In genomic region chr1:158724442-158724841, GRCh38 we compare ENCODE assay signal across 8 cellular contexts. TPM values are rescaled to one million over a fixed set of nuclear protein-coding genes. Genes with fewer than 3 reads are reported as not detected.
"Had no signal": no experiment of that assay in that cellular context is flagged by ENCODE, and none has a peak within 500 bp of the region (broad histone marks: within the 10 kb centered on the region; RNA-seq: fewer than 3 reads in every experiment).

No MANE protein-coding gene starts in this region.

- H3K4me3 Mint-ChIP-seq: GM23338 had no signal

- H2AFZ ChIP-seq: GM23338 had no signal

- H3K4me1 Mint-ChIP-seq: GM23338 had no signal

- H3K9me3 Mint-ChIP-seq: GM23338 had no signal

- DNase-seq: H7, HCEC 1CT, IMR-90, KBM-7 had no signal

- H3K4me3 ChIP-seq: GM23338 had no signal

- H3K27ac Mint-ChIP-seq: GM23338 had no signal

- FAIRE-seq: HTR-8/SVneo had no signal

- H3K4me2 ChIP-seq: GM23338 had no signal

RNA-seq across cellular contexts. Expression of gene OR6K3, which starts 3.9 kb away (rescaled TPM):
- total RNA-seq: GM23338, H4, H7, HT-29, IMR-90 had no signal
- polyA plus RNA-seq: GM23338, IMR-90 had no signal

RNA-seq across cellular contexts. Expression of gene OR6K2, which starts 24.0 kb away (rescaled TPM):
- total RNA-seq: GM23338, H4, H7, HT-29, IMR-90 had no signal
- polyA plus RNA-seq: GM23338, IMR-90 had no signal

RNA-seq across cellular contexts. Expression of gene OR6K6, which starts 30.1 kb away (rescaled TPM):
- total RNA-seq: GM23338, H4, H7, HT-29, IMR-90 had no signal
- polyA plus RNA-seq: GM23338, IMR-90 had no signal

RNA-seq across cellular contexts. Expression of gene SPTA1, which starts 37.9 kb away (rescaled TPM):
- total RNA-seq: GM23338, H7, HT-29, IMR-90 had no signal
- polyA plus RNA-seq: GM23338, IMR-90 had no signal

RNA-seq across cellular contexts. Expression of gene OR6N1, which starts 47.6 kb away (rescaled TPM):
- total RNA-seq: GM23338, H4, H7, HT-29, IMR-90 had no signal
- polyA plus RNA-seq: GM23338, IMR-90 had no signal
